ENCODE assay signal across 13 cellular contexts in genomic region chr11:27317751-27318150, GRCh38. TPM values are rescaled to one million over a fixed set of nuclear protein-coding genes. Genes with fewer than 3 reads are reported as not detected.
DNase-seq lines count a peak whose midpoint lies in the region; ATAC-seq lines count a peak whose summit lies in the region.
"Had no signal": no experiment of that assay in that cellular context is flagged by ENCODE, and none has a peak within 500 bp of the region (broad histone marks: within the 10 kb centered on the region; RNA-seq: fewer than 3 reads in every experiment).

No MANE protein-coding gene starts in this region.

- no peaks in the 10 kb centered on the region for H3K27me3 Mint-ChIP-seq in activated T-helper 17 cell treated with anti-CD3 and anti-CD28 coated beads, Interleukin-2, amount 50 U/mL, for 72 hours
- H3K27me3 Mint-ChIP-seq in activated naive CD8-positive, alpha-beta T cell treated with anti-CD3 and anti-CD28 coated beads for 36 hours = no peaks in the 10 kb centered on the region
- H3K27me3 Mint-ChIP-seq: activated naive CD4-positive, alpha-beta T cell treated with anti-CD3 and anti-CD28 coated beads, Interleukin-2, amount 50 U/mL, for 24 hours had no signal

- in situ Hi-C loops in ACHN (cut with HindIII; ENCODE audit: low pct_ligation_motif_present, low pct_unique_long_range_greater_than_20kb, low sequenced_read_pairs) = no loop called here

- no peaks in the 10 kb centered on the region for H3K36me3 Mint-ChIP-seq in activated T-helper 17 cell treated with anti-CD3 and anti-CD28 coated beads, Interleukin-2, amount 50 U/mL, for 72 hours (ENCODE audit: low read depth)
- H3K36me3 Mint-ChIP-seq in activated naive CD8-positive, alpha-beta T cell treated with anti-CD3 and anti-CD28 coated beads for 36 hours = peaks cover 3% of the 10 kb centered on the region
- H3K36me3 Mint-ChIP-seq: activated CD8-positive, alpha-beta memory T cell treated with anti-CD3 and anti-CD28 coated beads, Interleukin-2, amount 10 ng/mL, durations not matched to agents 7 days and 5 days had no signal

- H3K9me3 Mint-ChIP-seq in activated T-helper 17 cell treated with anti-CD3 and anti-CD28 coated beads, Interleukin-2, amount 50 U/mL, for 72 hours = no peaks in the 10 kb centered on the region
- no peaks in the 10 kb centered on the region for H3K9me3 Mint-ChIP-seq in activated naive CD8-positive, alpha-beta T cell treated with anti-CD3 and anti-CD28 coated beads for 36 hours
- H3K9me3 Mint-ChIP-seq: activated naive CD4-positive, alpha-beta T cell treated with anti-CD3 and anti-CD28 coated beads, Interleukin-2, amount 50 U/mL, for 24 hours had no signal

- peaks cover 15% of the 10 kb centered on the region for H3K4me1 Mint-ChIP-seq in activated T-helper 17 cell treated with anti-CD3 and anti-CD28 coated beads, Interleukin-2, amount 50 U/mL, for 72 hours
- peaks cover 3% of the 10 kb centered on the region for H3K4me1 Mint-ChIP-seq in activated naive CD8-positive, alpha-beta T cell treated with anti-CD3 and anti-CD28 coated beads for 36 hours
- H3K4me1 Mint-ChIP-seq: activated naive CD4-positive, alpha-beta T cell treated with anti-CD3 and anti-CD28 coated beads, Interleukin-2, amount 50 U/mL, for 24 hours had no signal

- peak overlapping the region; percentile 81 for H3K27ac Mint-ChIP-seq in activated T-helper 17 cell treated with anti-CD3 and anti-CD28 coated beads, Interleukin-2, amount 50 U/mL, for 72 hours
- H3K27ac Mint-ChIP-seq in activated naive CD8-positive, alpha-beta T cell treated with anti-CD3 and anti-CD28 coated beads for 36 hours = no peak overlapping the region
- H3K27ac Mint-ChIP-seq: activated CD8-positive, alpha-beta memory T cell treated with anti-CD3 and anti-CD28 coated beads, Interleukin-2, amount 10 ng/mL, durations not matched to agents 7 days and 5 days; activated naive CD4-positive, alpha-beta T cell treated with anti-CD3 and anti-CD28 coated beads, Interleukin-2, amount 50 U/mL, for 24 hours had no signal

- peak; percentile 22 for DNase-seq in ACHN
- DNase-seq in HS-5 (ENCODE audit: low read depth) = peak; percentile 40
- DNase-seq in glomerular visceral epithelial cell (ENCODE audit: extremely low spot score) = peak; percentile 33
- no peak for DNase-seq in activated naive CD8-positive, alpha-beta T cell treated with anti-CD3 and anti-CD28 coated beads for 36 hours
- DNase-seq in left lobe of liver (ENCODE audit: low spot score) = no peak
- DNase-seq: activated CD8-positive, alpha-beta memory T cell treated with anti-CD3 and anti-CD28 coated beads, Interleukin-2, amount 10 ng/mL, durations not matched to agents 7 days and 5 days; lower lobe of right lung; PC-9; upper lobe of right lung had no signal

- ATAC-seq in activated T-helper 17 cell treated with anti-CD3 and anti-CD28 coated beads, Interleukin-2, amount 50 U/mL, for 72 hours (replicated peaks) = no peak
- ATAC-seq in HG03039 (IDR thresholded peaks at IDR 0.05; ENCODE audit: unreplicated experiment) = no peak
- ATAC-seq in left lobe of liver = no peak
- ATAC-seq in HG03457 (IDR thresholded peaks at IDR 0.05; ENCODE audit: unreplicated experiment) = no peak
- ATAC-seq: activated CD8-positive, alpha-beta memory T cell treated with anti-CD3 and anti-CD28 coated beads, Interleukin-2, amount 10 ng/mL, durations not matched to agents 7 days and 5 days; lower lobe of right lung; upper lobe of right lung had no signal

- H3K4me3 Mint-ChIP-seq in activated T-helper 17 cell treated with anti-CD3 and anti-CD28 coated beads, Interleukin-2, amount 50 U/mL, for 72 hours = no peak overlapping the region
- no peak overlapping the region for H3K4me3 Mint-ChIP-seq in activated naive CD8-positive, alpha-beta T cell treated with anti-CD3 and anti-CD28 coated beads for 36 hours
- H3K4me3 Mint-ChIP-seq: activated CD8-positive, alpha-beta memory T cell treated with anti-CD3 and anti-CD28 coated beads, Interleukin-2, amount 10 ng/mL, durations not matched to agents 7 days and 5 days; activated naive CD4-positive, alpha-beta T cell treated with anti-CD3 and anti-CD28 coated beads, Interleukin-2, amount 50 U/mL, for 24 hours had no signal

RNA-seq across cellular contexts. Expression of gene CCDC34, which starts 45.3 kb away (rescaled TPM):
- 10 to 100 TPM in 1 of 2 donors, 1 to 10 TPM in 1; 9.8 to 19.1 TPM for total RNA-seq in activated T-helper 17 cell treated with anti-CD3 and anti-CD28 coated beads, Interleukin-2, amount 50 U/mL, for 72 hours
- total RNA-seq in activated naive CD8-positive, alpha-beta T cell treated with anti-CD3 and anti-CD28 coated beads for 36 hours = 10 to 100 TPM; 27.9 to 35.1 TPM
- total RNA-seq in left lobe of liver = 2.0 TPM

Comparison
In these comparisons a context has a peak if more than half of its experiments do, and no peak if none do; other contexts are left out.
1. DNase-seq: peak in ACHN (single experiment), HS-5 (single experiment) and glomerular visceral epithelial cell (single experiment); none in activated naive CD8-positive, alpha-beta T cell treated with anti-CD3 and anti-CD28 coated beads for 36 hours (single experiment) and left lobe of liver (single experiment).